8 cellular contexts compared by ENCODE assay signal in the genomic region with DNA sequence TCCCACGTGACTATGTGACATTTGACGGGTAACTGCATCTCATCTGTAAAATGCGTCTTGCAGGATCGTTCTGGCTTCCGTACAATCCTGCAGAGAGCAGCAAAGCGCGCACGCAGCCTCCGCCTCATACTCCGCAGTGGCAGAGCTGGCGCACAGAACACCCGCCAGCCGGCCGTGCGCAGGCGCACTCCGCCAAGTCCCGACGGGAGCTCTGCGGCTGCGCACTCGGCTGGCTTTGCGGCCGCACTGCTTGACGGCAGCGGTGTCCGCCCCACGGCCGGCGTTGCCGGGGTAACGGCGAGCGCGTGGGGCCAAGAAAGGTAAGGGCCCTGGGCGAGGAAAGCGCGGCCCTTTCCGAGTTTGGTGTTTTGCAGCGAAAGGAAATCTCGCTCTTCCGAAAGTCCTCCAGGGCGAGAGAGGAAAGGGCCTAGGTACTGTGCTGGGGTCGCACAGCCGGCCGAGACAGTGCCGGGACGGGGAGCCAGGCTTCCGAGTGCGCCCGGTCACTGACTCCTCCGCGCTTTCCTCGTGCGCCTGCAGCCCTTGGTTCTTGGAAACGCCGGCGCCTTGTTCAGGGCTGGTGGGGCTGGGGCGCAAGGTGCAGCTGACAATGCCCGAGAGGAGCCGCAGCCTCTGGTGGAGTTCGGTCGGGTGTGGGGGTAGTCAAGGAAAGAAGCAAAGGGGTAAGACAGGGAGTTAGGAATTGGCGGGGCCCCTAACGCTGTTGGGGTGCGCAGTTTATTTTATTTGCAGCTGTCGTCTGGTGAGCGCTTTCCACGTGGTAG. TPM values are rescaled to one million over a fixed set of nuclear protein-coding genes. Genes with fewer than 3 reads are reported as not detected.
DNase-seq lines count a peak whose midpoint lies in the region; ATAC-seq, FAIRE-seq and TF ChIP-seq lines count a peak whose summit lies in the region.

A gene (plus strand): TSS at position 283 of the 785 bp plus-strand sequence. CDS start 5,321 bp downstream, outside the sequence.

- peak within 1 kb of the TSS; percentile 95 for H3K4me3 Mint-ChIP-seq in activated CD8-positive, alpha-beta memory T cell treated with anti-CD3 and anti-CD28 coated beads, Interleukin-2, amount 10 ng/mL, durations not matched to agents 7 days and 5 days

- peaks cover 22% of the 10 kb centered on the region for H3K36me3 ChIP-seq in HUES48 (ENCODE audit: control insufficient read depth, insufficient read depth, low read length)
- H3K36me3 ChIP-seq in NT2/D1 (ENCODE audit: insufficient read depth, insufficient read length, low read length): peaks cover 30% of the 10 kb centered on the region
- H3K36me3 ChIP-seq in endocrine pancreas (ENCODE audit: control insufficient read depth, insufficient read depth, low read length): no peaks in the 10 kb centered on the region

- DNase-seq in D721Med (ENCODE audit: insufficient read length, low spot score) (peak; percentile 90), NT2/D1 (ENCODE audit: low read depth, low spot score) (peak; percentile 94), mesenteric fat pad (ENCODE audit: low spot score) (peak; percentile 99)
- peak; percentile 97 for DNase-seq in activated CD8-positive, alpha-beta memory T cell treated with anti-CD3 and anti-CD28 coated beads, Interleukin-2, amount 10 ng/mL, durations not matched to agents 7 days and 5 days
- peak; percentile 89 for DNase-seq in stimulated activated CD8-positive, alpha-beta memory T cell treated with anti-CD3 and anti-CD28 coated beads, Interleukin-15, amount 100 ng/mL, for 1 hour (ENCODE audit: low read depth)

- CTCF ChIA-PET in activated CD8-positive, alpha-beta memory T cell treated with anti-CD3 and anti-CD28 coated beads, Interleukin-2, amount 10 ng/mL, durations not matched to agents 7 days and 5 days (lab: Charles Lee): interaction anchor here (0.6 to 9.1 kb wide), 13 partner anchors 9 to 348 kb away, joined by 3 to 194 read pairs (median 4); a partner anchor contains a TSS

- peak within 1 kb of the TSS; percentile 92 for H3K27ac Mint-ChIP-seq in activated CD8-positive, alpha-beta memory T cell treated with anti-CD3 and anti-CD28 coated beads, Interleukin-2, amount 10 ng/mL, durations not matched to agents 7 days and 5 days

- no peaks in the 10 kb centered on the region for H3K9me3 Mint-ChIP-seq in activated CD8-positive, alpha-beta memory T cell treated with anti-CD3 and anti-CD28 coated beads, Interleukin-2, amount 10 ng/mL, durations not matched to agents 7 days and 5 days (ENCODE audit: low read depth)

- no peak for FAIRE-seq in D721Med (lab: Jason Lieb, UNC)

- peak within 1 kb of the TSS; percentile 90 for H3K27ac ChIP-seq in HUES48 (ENCODE audit: low read depth, low read length)

- H3K4me1 Mint-ChIP-seq in activated CD8-positive, alpha-beta memory T cell treated with anti-CD3 and anti-CD28 coated beads, Interleukin-2, amount 10 ng/mL, durations not matched to agents 7 days and 5 days: peaks cover 31% of the 10 kb centered on the region

- peak; percentile 94 for ATAC-seq in GM21423 (IDR thresholded peaks at IDR 0.05; ENCODE audit: unreplicated experiment)
- ATAC-seq in activated CD8-positive, alpha-beta memory T cell treated with anti-CD3 and anti-CD28 coated beads, Interleukin-2, amount 10 ng/mL, durations not matched to agents 7 days and 5 days: peak; percentile 98

- H3K9ac ChIP-seq in HUES48 (ENCODE audit: low read depth, low read length): peak within 1 kb of the TSS; percentile 95
- peak within 1 kb of the TSS; percentile 97 for H3K9ac ChIP-seq in NT2/D1 (ENCODE audit: insufficient read length, low read depth)
- H3K9ac ChIP-seq in endocrine pancreas (ENCODE audit: control insufficient read depth, insufficient read depth, low read length): peak within 1 kb of the TSS; percentile 78

- H3K9me3 ChIP-seq in HUES48 (ENCODE audit: control insufficient read depth, insufficient read depth, low read length) (no peaks in the 10 kb centered on the region), NT2/D1 (ENCODE audit: insufficient read depth, low read length) (no peaks in the 10 kb centered on the region), endocrine pancreas (ENCODE audit: control insufficient read depth, low read length) (no peaks in the 10 kb centered on the region)

- H3K4me3 ChIP-seq in HUES48 (ENCODE audit: low read depth, low read length) (peak within 1 kb of the TSS; percentile 89), NT2/D1 (ENCODE audit: insufficient read length, low read depth) (peak within 1 kb of the TSS; percentile 87), endocrine pancreas (ENCODE audit: control insufficient read depth, insufficient read depth, low read length) (peak within 1 kb of the TSS; percentile 83)

- H3K27me3 ChIP-seq in HUES48 (ENCODE audit: control insufficient read depth, insufficient read depth, low read length) (no peaks in the 10 kb centered on the region), NT2/D1 (ENCODE audit: insufficient read depth, insufficient read length) (no peaks in the 10 kb centered on the region), endocrine pancreas (ENCODE audit: control insufficient read depth, insufficient read depth, low read length) (no peaks in the 10 kb centered on the region)

- H3K27me3 Mint-ChIP-seq in activated CD8-positive, alpha-beta memory T cell treated with anti-CD3 and anti-CD28 coated beads, Interleukin-2, amount 10 ng/mL, durations not matched to agents 7 days and 5 days: no peaks in the 10 kb centered on the region

- TF ChIP-seq CTCF in D721Med (IDR thresholded peaks at IDR 0.05; ENCODE audit: insufficient read depth, missing control alignments): peak; percentile 11

- H3K4me1 ChIP-seq in HUES48 (ENCODE audit: control insufficient read depth, insufficient read depth, low read length): peaks cover 16% of the 10 kb centered on the region
- H3K4me1 ChIP-seq in NT2/D1 (ENCODE audit: insufficient read depth, insufficient read length): peaks cover 3% of the 10 kb centered on the region
- no peaks in the 10 kb centered on the region for H3K4me1 ChIP-seq in endocrine pancreas (ENCODE audit: control insufficient read depth, insufficient read depth, low read length)

- no peaks in the 10 kb centered on the region for H3K36me3 Mint-ChIP-seq in activated CD8-positive, alpha-beta memory T cell treated with anti-CD3 and anti-CD28 coated beads, Interleukin-2, amount 10 ng/mL, durations not matched to agents 7 days and 5 days

RNA-seq across cellular contexts. Expression of the gene that starts here (rescaled TPM):
- total RNA-seq in activated CD8-positive, alpha-beta memory T cell treated with anti-CD3 and anti-CD28 coated beads, Interleukin-2, amount 10 ng/mL, durations not matched to agents 7 days and 5 days: 10 to 100 TPM; 12.6 to 13.0 TPM
- total RNA-seq in mesenteric fat pad: 24.9 TPM

Comparison
In these comparisons a context has a peak if more than half of its experiments do, and no peak if none do; other contexts are left out.
1. Peak in every context shown above with its lines: DNase-seq, ATAC-seq, H3K4me3 ChIP-seq and H3K27ac ChIP-seq.